ENCODE assay signal across 10 cellular contexts in the genomic region with DNA sequence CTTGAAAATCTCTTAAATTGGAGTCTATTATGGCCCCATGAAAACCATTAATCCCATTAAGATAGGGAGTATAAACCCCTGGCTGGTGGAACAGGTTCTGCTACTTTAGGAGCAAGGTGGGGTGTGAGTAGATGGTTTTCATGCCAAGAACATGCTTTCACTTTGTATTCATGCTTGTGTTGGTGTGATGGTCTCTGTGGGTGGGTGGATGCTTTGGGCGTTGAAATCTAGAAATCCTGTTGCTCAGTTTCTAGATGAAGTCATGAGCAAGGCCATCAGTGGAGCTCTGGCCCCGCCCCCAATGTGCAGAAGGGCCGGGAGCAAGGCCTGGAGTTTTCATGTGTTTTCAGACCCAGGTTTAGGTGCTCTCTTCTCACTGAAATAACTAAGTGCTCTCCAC.
DNase-seq lines count a peak whose midpoint lies in the region; ATAC-seq and FAIRE-seq lines count a peak whose summit lies in the region.
"Had no signal": no experiment of that assay in that cellular context is flagged by ENCODE, and none has a peak within 500 bp of the region (broad histone marks: within the 10 kb centered on the region; RNA-seq: fewer than 3 reads in every experiment).

No MANE protein-coding gene starts in this region.

- peak overlapping the region; percentile 75 for H3K4me3 Mint-ChIP-seq in T-helper 2 cell treated with Interferon-gamma antibody and Interleukin-4, amounts not matched to agents 5 μg/mL and 100 μg/mL, for 36 hours

- peaks cover 57% of the 10 kb centered on the region for H3K4me1 Mint-ChIP-seq in T-helper 2 cell treated with Interferon-gamma antibody and Interleukin-4, amounts not matched to agents 5 μg/mL and 100 μg/mL, for 36 hours (ENCODE audit: low read depth)

- peak overlapping the region; percentile 90 for H3K27ac Mint-ChIP-seq in T-helper 2 cell treated with Interferon-gamma antibody and Interleukin-4, amounts not matched to agents 5 μg/mL and 100 μg/mL, for 36 hours

- FAIRE-seq in GM19239 (lab: Jason Lieb, UNC), result peak; percentile 98
- FAIRE-seq: frontal cortex had no signal

- DNase-seq in GM19239 (ENCODE audit: insufficient read length, low spot score), result peak; percentile 47
- DNase-seq in T-helper 2 cell treated with Interferon-gamma antibody and Interleukin-4, amounts not matched to agents 5 μg/mL and 100 μg/mL, for 36 hours (ENCODE audit: low spot score), result peak; percentile 73
- DNase-seq in epithelial cell of prostate (ENCODE audit: low read depth, low spot score), result peak; percentile 63
- DNase-seq in stimulated activated CD4-positive, alpha-beta T cell treated with anti-CD3 and anti-CD28 coated beads, Interleukin-4, amount 100 ng/mL, for 48 hours (ENCODE audit: low read depth in 2 of 2), result peak; percentile 51 to 65
- DNase-seq in anterior cingulate cortex (lab: John Stamatoyannopoulos, UW), result no peak
- no peak for DNase-seq in COLO668 (lab: John Stamatoyannopoulos, UW; ENCODE audit: unreplicated experiment)
- DNase-seq: NCI-H2171 treated with DMSO at 0.1 percent for 48 hours had no signal

- no peaks in the 10 kb centered on the region for H3K9me3 Mint-ChIP-seq in T-helper 2 cell treated with Interferon-gamma antibody and Interleukin-4, amounts not matched to agents 5 μg/mL and 100 μg/mL, for 36 hours

- peaks cover 59% of the 10 kb centered on the region for H3K36me3 Mint-ChIP-seq in T-helper 2 cell treated with Interferon-gamma antibody and Interleukin-4, amounts not matched to agents 5 μg/mL and 100 μg/mL, for 36 hours (ENCODE audit: low read depth)

- H3K27ac ChIP-seq in epithelial cell of prostate, result peak overlapping the region; percentile 1

- ATAC-seq in GM19328 (IDR thresholded peaks at IDR 0.05; ENCODE audit: unreplicated experiment), result no peak
- ATAC-seq in HG03108 (IDR thresholded peaks at IDR 0.05; ENCODE audit: unreplicated experiment), result no peak

- H3K27me3 Mint-ChIP-seq in T-helper 2 cell treated with Interferon-gamma antibody and Interleukin-4, amounts not matched to agents 5 μg/mL and 100 μg/mL, for 36 hours (ENCODE audit: low read depth), result no peaks in the 10 kb centered on the region

Comparison
In these comparisons a context has a peak if more than half of its experiments do, and no peak if none do; other contexts are left out.
1. DNase-seq: peak in GM19239 (single experiment), T-helper 2 cell treated with Interferon-gamma antibody and Interleukin-4, amounts not matched to agents 5 μg/mL and 100 μg/mL, for 36 hours (single experiment), epithelial cell of prostate (single experiment) and stimulated activated CD4-positive, alpha-beta T cell treated with anti-CD3 and anti-CD28 coated beads, Interleukin-4, amount 100 ng/mL, for 48 hours (2 of 2); none in anterior cingulate cortex (0 of 58) and COLO668 (single experiment).